Comparison of ENCODE assay signal across 19 cellular contexts in genomic region chr22:30279932-30280331, GRCh38. TPM values are rescaled to one million over a fixed set of nuclear protein-coding genes. Genes with fewer than 3 reads are reported as not detected.
DNase-seq lines count a peak whose midpoint lies in the region; ATAC-seq and TF ChIP-seq lines count a peak whose summit lies in the region.
"Had no signal": no experiment of that assay in that cellular context is flagged by ENCODE, and none has a peak within 500 bp of the region (broad histone marks: within the 10 kb centered on the region; RNA-seq: fewer than 3 reads in every experiment).

No MANE protein-coding gene starts in this region.

- peaks cover 43% of the 10 kb centered on the region for H3K36me3 Mint-ChIP-seq in activated CD4-positive, alpha-beta memory T cell treated with anti-CD3 and anti-CD28 coated beads, Interleukin-2, amount 10 ng/mL, durations not matched to agents 7 days and 5 days (ENCODE audit: low read depth)
- H3K36me3 Mint-ChIP-seq in activated CD4-positive, alpha-beta memory T cell treated with anti-CD3 and anti-CD28 coated beads for 36 hours = no peaks in the 10 kb centered on the region
- no peaks in the 10 kb centered on the region for H3K36me3 Mint-ChIP-seq in WTC11

- intact Hi-C loops in activated CD4-positive, alpha-beta memory T cell treated with anti-CD3 and anti-CD28 coated beads for 36 hours (cut with micrococcal nuclease) = no loop called here
- intact Hi-C loops in colonic mucosa (cut with DNase I) = no loop called here

- peak overlapping the region; percentile 31 for H3K4me3 Mint-ChIP-seq in activated CD4-positive, alpha-beta memory T cell treated with anti-CD3 and anti-CD28 coated beads, Interleukin-2, amount 10 ng/mL, durations not matched to agents 7 days and 5 days
- no peak overlapping the region for H3K4me3 Mint-ChIP-seq in activated CD4-positive, alpha-beta memory T cell treated with anti-CD3 and anti-CD28 coated beads for 36 hours
- no peak overlapping the region for H3K4me3 Mint-ChIP-seq in WTC11
- H3K4me3 Mint-ChIP-seq: H9 had no signal

- H3K27me3 Mint-ChIP-seq in activated CD4-positive, alpha-beta memory T cell treated with anti-CD3 and anti-CD28 coated beads, Interleukin-2, amount 10 ng/mL, durations not matched to agents 7 days and 5 days = no peaks in the 10 kb centered on the region
- H3K27me3 Mint-ChIP-seq in activated CD4-positive, alpha-beta memory T cell treated with anti-CD3 and anti-CD28 coated beads for 36 hours = no peaks in the 10 kb centered on the region
- H3K27me3 Mint-ChIP-seq in WTC11 (ENCODE audit: low read depth) = no peaks in the 10 kb centered on the region

- H4K20me1 ChIP-seq in DND-41 (ENCODE audit: insufficient read depth, low read length) (no peaks in the 10 kb centered on the region), smooth muscle cell (ENCODE audit: low read depth) (no peaks in the 10 kb centered on the region)

- CTCF ChIA-PET in activated CD4-positive, alpha-beta memory T cell treated with anti-CD3 and anti-CD28 coated beads, Interleukin-2, amount 10 ng/mL, durations not matched to agents 7 days and 5 days (lab: Charles Lee) = interaction anchor here (1.2 to 1.9 kb wide), 3 partner anchors 11 to 172 kb away, joined by 3 to 7 read pairs (median 6); no protein-coding TSS in a partner anchor
- CTCF ChIA-PET in activated CD4-positive, alpha-beta memory T cell treated with anti-CD3 and anti-CD28 coated beads for 36 hours (lab: Charles Lee) = interaction anchor here (0.6 to 2.2 kb wide), 7 partner anchors 8 to 172 kb away, joined by 3 to 13 read pairs (median 3); partner anchors contain the start of gene CASTOR1
- CTCF ChIA-PET in WTC11 (lab: Charles Lee) = interaction anchor here (1.6 to 3.4 kb wide), 3 partner anchors 8 to 47 kb away, joined by 6 to 29 read pairs (median 9); partner anchors contain the start of gene TBC1D10A

- peaks cover 82% of the 10 kb centered on the region for H3K4me1 ChIP-seq in DND-41 (ENCODE audit: insufficient read depth, low read length)
- H3K4me1 ChIP-seq in smooth muscle cell (ENCODE audit: low read depth) = peaks cover 7% of the 10 kb centered on the region
- no peaks in the 10 kb centered on the region for H3K4me1 ChIP-seq in colonic mucosa

- no peaks in the 10 kb centered on the region for H3K27me3 ChIP-seq in DND-41 (ENCODE audit: insufficient read depth, low read length, poor library complexity)
- H3K27me3 ChIP-seq in smooth muscle cell (ENCODE audit: low read depth) = no peaks in the 10 kb centered on the region
- H3K27me3 ChIP-seq in colonic mucosa = no peaks in the 10 kb centered on the region

- H3K9ac ChIP-seq in DND-41 (ENCODE audit: low read depth, low read length) (no peak overlapping the region), smooth muscle cell (ENCODE audit: low read depth) (no peak overlapping the region), colonic mucosa (ENCODE audit: low read depth in 2 of 2, low read length in 2 of 2) (no peak overlapping the region)
- H3K9ac ChIP-seq: SK-N-SH had no signal

- no peak for TF ChIP-seq CTCF in DND-41 (IDR thresholded peaks at IDR 0.05; ENCODE audit: borderline replicate concordance, extremely low read depth, low read length, poor library complexity, severe bottlenecking)
- TF ChIP-seq CTCF in WTC11 (IDR thresholded peaks at IDR 0.05) = no peak
- TF ChIP-seq CTCF in smooth muscle cell (IDR thresholded peaks at IDR 0.05; ENCODE audit: borderline replicate concordance, insufficient read depth, poor library complexity, severe bottlenecking) = no peak
- no peak for TF ChIP-seq CTCF in colonic mucosa (IDR thresholded peaks at IDR 0.05)

- no peak overlapping the region for H3K27ac Mint-ChIP-seq in activated CD4-positive, alpha-beta memory T cell treated with anti-CD3 and anti-CD28 coated beads, Interleukin-2, amount 10 ng/mL, durations not matched to agents 7 days and 5 days
- H3K27ac Mint-ChIP-seq in activated CD4-positive, alpha-beta memory T cell treated with anti-CD3 and anti-CD28 coated beads for 36 hours = no peak overlapping the region
- H3K27ac Mint-ChIP-seq in WTC11 = no peak overlapping the region
- H3K27ac Mint-ChIP-seq: H9 had no signal

- WGBS in smooth muscle cell (ENCODE audit: low lambda C conversion rate) = 82% methylated on average over 5 of the region's 5 CpGs

- H3K4me1 Mint-ChIP-seq in activated CD4-positive, alpha-beta memory T cell treated with anti-CD3 and anti-CD28 coated beads, Interleukin-2, amount 10 ng/mL, durations not matched to agents 7 days and 5 days = peaks cover 80% of the 10 kb centered on the region
- H3K4me1 Mint-ChIP-seq in activated CD4-positive, alpha-beta memory T cell treated with anti-CD3 and anti-CD28 coated beads for 36 hours (ENCODE audit: low read depth) = peaks cover 38% of the 10 kb centered on the region
- peaks cover 8% of the 10 kb centered on the region for H3K4me1 Mint-ChIP-seq in WTC11

- no peak for DNase-seq in activated CD4-positive, alpha-beta memory T cell treated with anti-CD3 and anti-CD28 coated beads, Interleukin-2, amount 10 ng/mL, durations not matched to agents 7 days and 5 days
- DNase-seq in activated CD4-positive, alpha-beta memory T cell treated with anti-CD3 and anti-CD28 coated beads for 36 hours = no peak
- DNase-seq in DND-41 (no peak), WTC11 (ENCODE audit: low spot score) (no peak), smooth muscle cell (lab: John Stamatoyannopoulos, UW; ENCODE audit: unreplicated experiment) (no peak), NCI-H2029 (lab: John Stamatoyannopoulos, UW) (no peak), colonic mucosa (no peak)
- DNase-seq: DMS53; EL; H9; NCI-H1092 treated with DMSO at 0.1 percent for 48 hours; NCI-H1436 treated with DMSO at 0.1 percent for 48 hours; NCI-H1930; NCI-H2227 treated with DMSO at 0.1 percent for 48 hours; NCI-H510A treated with DMSO at 0.1 percent for 48 hours; NCI-H748 treated with DMSO at 0.1 percent for 48 hours; NK-92 treated with Interleukin-12 subunit alpha and Interleukin-12 subunit beta, amount 100 ng/mL, for 24 hours; SIG-M5; SK-N-SH had no signal

- no peaks in the 10 kb centered on the region for H3K9me3 Mint-ChIP-seq in activated CD4-positive, alpha-beta memory T cell treated with anti-CD3 and anti-CD28 coated beads, Interleukin-2, amount 10 ng/mL, durations not matched to agents 7 days and 5 days
- H3K9me3 Mint-ChIP-seq in activated CD4-positive, alpha-beta memory T cell treated with anti-CD3 and anti-CD28 coated beads for 36 hours = no peaks in the 10 kb centered on the region
- no peaks in the 10 kb centered on the region for H3K9me3 Mint-ChIP-seq in WTC11
- H3K9me3 Mint-ChIP-seq: H9 had no signal

- H2AFZ ChIP-seq in DND-41 (ENCODE audit: low read depth, low read length) (no peak overlapping the region), smooth muscle cell (ENCODE audit: low read depth) (no peak overlapping the region)

- H3K9me3 ChIP-seq in DND-41 (ENCODE audit: insufficient read depth, low read length, severe bottlenecking) (no peaks in the 10 kb centered on the region), smooth muscle cell (replicated peaks; ENCODE audit: low read depth) (no peaks in the 10 kb centered on the region), colonic mucosa (no peaks in the 10 kb centered on the region)
- H3K9me3 ChIP-seq: SK-N-SH had no signal

- H3K79me2 ChIP-seq in DND-41 (ENCODE audit: insufficient read depth, low read length) (peaks cover 22% of the 10 kb centered on the region), smooth muscle cell (ENCODE audit: low read depth) (no peaks in the 10 kb centered on the region)

- ATAC-seq in DND-41 (ENCODE audit: insufficient read depth, low read depth) = no peak
- no peak for ATAC-seq in WTC11

- H3K36me3 ChIP-seq in DND-41 (ENCODE audit: insufficient read depth, low read length) (peaks cover 18% of the 10 kb centered on the region), smooth muscle cell (ENCODE audit: low read depth) (no peaks in the 10 kb centered on the region), colonic mucosa (no peaks in the 10 kb centered on the region)

- H3K4me2 ChIP-seq in DND-41 (ENCODE audit: insufficient read depth, low read length) = no peak overlapping the region
- H3K4me2 ChIP-seq in smooth muscle cell = peak overlapping the region; percentile 19
- H3K4me2 ChIP-seq: SK-N-SH had no signal

- POLR2A ChIA-PET in activated CD4-positive, alpha-beta memory T cell treated with anti-CD3 and anti-CD28 coated beads, Interleukin-2, amount 10 ng/mL, durations not matched to agents 7 days and 5 days (lab: Charles Lee) = interaction anchor here (0.8 to 16.4 kb wide), 3 partner anchors 11 to 19 kb away, joined by 3 to 253 read pairs (median 7); partner anchors contain the start of gene OSM
- POLR2A ChIA-PET in activated CD4-positive, alpha-beta memory T cell treated with anti-CD3 and anti-CD28 coated beads for 36 hours (lab: Charles Lee) = interaction anchor here (0.5 to 0.8 kb wide), 2 partner anchors 29 to 373 kb away, joined by 3 read pairs; no protein-coding TSS in a partner anchor
- POLR2A ChIA-PET in WTC11 (lab: Charles Lee) = interaction anchor here (0.5 kb wide), 1 partner anchor 212 kb away, joined by 7 read pairs; no protein-coding TSS in a partner anchor

- peaks cover 4% of the 10 kb centered on the region for H3F3A ChIP-seq in smooth muscle cell (ENCODE audit: low read depth)

- H3K27ac ChIP-seq in DND-41 (ENCODE audit: low read length) (peak overlapping the region; percentile 99), smooth muscle cell (ENCODE audit: low read depth) (peak overlapping the region; percentile 70), colonic mucosa (no peak overlapping the region)

- H3K4me3 ChIP-seq in DND-41 (ENCODE audit: low read depth in 1 of 2, low read length in 2 of 2) = no peak overlapping the region
- no peak overlapping the region for H3K4me3 ChIP-seq in smooth muscle cell
- H3K4me3 ChIP-seq in colonic mucosa = no peak overlapping the region

RNA-seq across cellular contexts. Expression of gene CASTOR1, which starts 9.4 kb away (rescaled TPM):
- 10 to 100 TPM; 14.2 to 14.6 TPM for total RNA-seq in activated CD4-positive, alpha-beta memory T cell treated with anti-CD3 and anti-CD28 coated beads, Interleukin-2, amount 10 ng/mL, durations not matched to agents 7 days and 5 days
- 1 to 10 TPM; 3.6 to 4.0 TPM for total RNA-seq in activated CD4-positive, alpha-beta memory T cell treated with anti-CD3 and anti-CD28 coated beads for 36 hours
- total RNA-seq in WTC11 (2021) = 15.8 to 18.6 TPM (median 16.0 TPM) in 3 replicates
- total RNA-seq in smooth muscle cell = 9.8 and 16.1 TPM in 2 replicates
- polyA plus RNA-seq in smooth muscle cell = 21.8 and 22.6 TPM in 2 replicates
- 1 to 10 TPM; 4.5 to 5.0 TPM for total RNA-seq in colonic mucosa

RNA-seq across cellular contexts. Expression of gene OSM, which starts 13.3 kb away (rescaled TPM):
- 100 to 1,000 TPM; 103 to 107 TPM for total RNA-seq in activated CD4-positive, alpha-beta memory T cell treated with anti-CD3 and anti-CD28 coated beads, Interleukin-2, amount 10 ng/mL, durations not matched to agents 7 days and 5 days
- 10 to 100 TPM; 39.6 to 41.2 TPM for total RNA-seq in activated CD4-positive, alpha-beta memory T cell treated with anti-CD3 and anti-CD28 coated beads for 36 hours
- total RNA-seq in WTC11 (2021) (not detected in 3 replicates), smooth muscle cell (0.27 and 1.5 TPM in 2 replicates), colonic mucosa (under 1 TPM; 0.21 to 0.44 TPM)
- polyA plus RNA-seq in smooth muscle cell = 0.14 and 1.0 TPM in 2 replicates
- total RNA-seq: H9 had no signal
- polyA plus RNA-seq: SK-N-SH had no signal

RNA-seq across cellular contexts. Expression of gene LIF, which starts 33.4 kb away (rescaled TPM):
- total RNA-seq in activated CD4-positive, alpha-beta memory T cell treated with anti-CD3 and anti-CD28 coated beads, Interleukin-2, amount 10 ng/mL, durations not matched to agents 7 days and 5 days = 10 to 100 TPM; 94.6 to 94.8 TPM
- 100 to 1,000 TPM; 176 to 189 TPM for total RNA-seq in activated CD4-positive, alpha-beta memory T cell treated with anti-CD3 and anti-CD28 coated beads for 36 hours
- 4.6 to 7.2 TPM (median 6.1 TPM) in 3 replicates for total RNA-seq in WTC11 (2021)
- 29.9 and 40.6 TPM in 2 replicates for total RNA-seq in smooth muscle cell
- polyA plus RNA-seq in smooth muscle cell = 28.9 and 31.2 TPM in 2 replicates
- total RNA-seq in colonic mucosa = 10 to 100 TPM in 1 of 2 donors, 1 to 10 TPM in 1; 9.5 to 12.5 TPM

RNA-seq across cellular contexts. Expression of gene TBC1D10A, which starts 46.8 kb away (rescaled TPM):
- total RNA-seq in activated CD4-positive, alpha-beta memory T cell treated with anti-CD3 and anti-CD28 coated beads, Interleukin-2, amount 10 ng/mL, durations not matched to agents 7 days and 5 days = 10 to 100 TPM; 37.9 to 41.6 TPM
- total RNA-seq in activated CD4-positive, alpha-beta memory T cell treated with anti-CD3 and anti-CD28 coated beads for 36 hours = 10 to 100 TPM; 28.9 to 29.0 TPM
- total RNA-seq in WTC11 (2021) (7.5 to 11.1 TPM (median 9.6 TPM) in 3 replicates), smooth muscle cell (16.8 and 23.0 TPM in 2 replicates), colonic mucosa (10 to 100 TPM; 34.3 to 35.8 TPM)
- polyA plus RNA-seq in smooth muscle cell = 51.1 and 57.6 TPM in 2 replicates

Comparison
In these comparisons a context has a peak if more than half of its experiments do, and no peak if none do; other contexts are left out.
1. RNA of gene OSM, which starts 13.3 kb away (total RNA-seq): 103 to 107 TPM in activated CD4-positive, alpha-beta memory T cell treated with anti-CD3 and anti-CD28 coated beads, Interleukin-2, amount 10 ng/mL, durations not matched to agents 7 days and 5 days and 39.6 to 41.2 TPM in activated CD4-positive, alpha-beta memory T cell treated with anti-CD3 and anti-CD28 coated beads for 36 hours; 0.21 to 0.44 TPM in colonic mucosa, 0.27 to 1.5 TPM in smooth muscle cell and not detected in WTC11; every median in the first group is over 10 times any median in the second.